Comparison of ENCODE assay signal across 9 cellular contexts in genomic region chr22:19629720-19630419, GRCh38.
A peak's percentile ranks its signal among the peaks of the same experiment; 100 is the strongest.
DNase-seq lines count a peak whose midpoint lies in the region; ATAC-seq and TF ChIP-seq lines count a peak whose summit lies in the region.
"Had no signal": no experiment of that assay in that cellular context is flagged by ENCODE, and none has a peak within 500 bp of the region (broad histone marks: within the 10 kb centered on the region; RNA-seq: fewer than 3 reads in every experiment).

No MANE protein-coding gene starts in this region.

- no peaks in the 10 kb centered on the region for H3K36me3 Mint-ChIP-seq in activated T-cell treated with anti-CD3 and anti-CD28 coated beads, Interleukin-2, amount 50 U/mL, for 24 hours (ENCODE audit: low read depth)
- H3K36me3 Mint-ChIP-seq: activated naive CD8-positive, alpha-beta T cell had no signal

- peaks cover 8% of the 10 kb centered on the region for H3K27me3 Mint-ChIP-seq in activated T-cell treated with anti-CD3 and anti-CD28 coated beads, Interleukin-2, amount 50 U/mL, for 24 hours
- H3K27me3 Mint-ChIP-seq: activated naive CD8-positive, alpha-beta T cell had no signal

- H3K27me3 ChIP-seq in HUES64 (ENCODE audit: insufficient read depth, low read length): no peaks in the 10 kb centered on the region
- peaks cover 3% of the 10 kb centered on the region for H3K27me3 ChIP-seq in fibroblast of lung (ENCODE audit: control insufficient read depth, insufficient read depth, low read length)
- H3K27me3 ChIP-seq in neural cell (ENCODE audit: insufficient read depth, low read depth, low read length): no peaks in the 10 kb centered on the region

- H3K9ac ChIP-seq in HUES64 (ENCODE audit: low read depth, low read length): 0 out of 2 replicates have a peak overlapping the region, but pooled peaks have one; percentile 13
- H3K9ac ChIP-seq in fibroblast of lung (ENCODE audit: insufficient read depth, low read length): no peak overlapping the region
- H3K9ac ChIP-seq in neural cell (ENCODE audit: low read length): no peak overlapping the region

- TF ChIP-seq RAD21 in neural cell (conservative IDR thresholded peaks at IDR 0.05): peak; percentile 98

- H3K36me3 ChIP-seq in HUES64 (ENCODE audit: insufficient read depth, low read length): no peaks in the 10 kb centered on the region
- H3K36me3 ChIP-seq in fibroblast of lung (ENCODE audit: control insufficient read depth, insufficient read depth, low read length): no peaks in the 10 kb centered on the region
- no peaks in the 10 kb centered on the region for H3K36me3 ChIP-seq in neural cell (ENCODE audit: insufficient read depth, low read length)

- H3K27ac Mint-ChIP-seq in activated T-cell treated with anti-CD3 and anti-CD28 coated beads, Interleukin-2, amount 50 U/mL, for 24 hours: no peak overlapping the region
- H3K27ac Mint-ChIP-seq: activated naive CD8-positive, alpha-beta T cell had no signal

- H3F3A ChIP-seq in neural cell (ENCODE audit: insufficient read depth, low read length, poor library complexity, severe bottlenecking): no peaks in the 10 kb centered on the region

- H3K4me3 ChIP-seq in HUES64 (ENCODE audit: low read length): no peak overlapping the region
- H3K4me3 ChIP-seq in fibroblast of lung (replicated peaks in 1 of 4; ENCODE audit: control extremely low read depth in 1 of 4, insufficient read depth in 1 of 4, low read depth in 3 of 4, low read length in 4 of 4): no peak overlapping the region
- no peak overlapping the region for H3K4me3 ChIP-seq in neural cell (ENCODE audit: low read length)

- H3K9me3 Mint-ChIP-seq in activated T-cell treated with anti-CD3 and anti-CD28 coated beads, Interleukin-2, amount 50 U/mL, for 24 hours: no peaks in the 10 kb centered on the region

- no peak for TF ChIP-seq EP300 in neural cell (conservative IDR thresholded peaks at IDR 0.05; ENCODE audit: poor library complexity, severe bottlenecking)

- WGBS in HUES64: 23% methylated on average over 11 of the region's 13 CpGs

- in situ Hi-C loops in Caki2 (cut with HindIII; ENCODE audit: low pct_unique_long_range_greater_than_20kb, low sequenced_read_pairs): no loop called here

- H3K4me1 Mint-ChIP-seq in activated T-cell treated with anti-CD3 and anti-CD28 coated beads, Interleukin-2, amount 50 U/mL, for 24 hours (ENCODE audit: low read depth): peaks cover 2% of the 10 kb centered on the region

- ATAC-seq in GM21737 (IDR thresholded peaks at IDR 0.05; ENCODE audit: unreplicated experiment): no peak

- no peak overlapping the region for H3K4me3 Mint-ChIP-seq in activated T-cell treated with anti-CD3 and anti-CD28 coated beads, Interleukin-2, amount 50 U/mL, for 24 hours
- H3K4me3 Mint-ChIP-seq: activated naive CD8-positive, alpha-beta T cell had no signal

- TF ChIP-seq CTCF in fibroblast of lung (conservative IDR thresholded peaks at IDR 0.05 in 1 of 2, IDR thresholded peaks at IDR 0.05 in 1 of 2; ENCODE audit: low read depth in 1 of 2, low read length in 2 of 2): peak; percentile 93 to 95
- TF ChIP-seq CTCF in neural cell (IDR thresholded peaks at IDR 0.05; ENCODE audit: poor library complexity, severe bottlenecking): peak; percentile 96

- no peak overlapping the region for H3K4me2 ChIP-seq in fibroblast of lung (ENCODE audit: extremely low read depth, insufficient read depth, low read length)
- no peak overlapping the region for H3K4me2 ChIP-seq in neural cell (ENCODE audit: low read length)

- DNase-seq in Caki2 (ENCODE audit: low read depth) (peak; percentile 69), OCI-M1 (lab: John Stamatoyannopoulos, UW) (peak; percentile 90), fibroblast of lung (ENCODE audit: low read depth in 2 of 2) (peak; percentile 58 to 76)
- peak; percentile 88 for DNase-seq in activated T-cell treated with anti-CD3 and anti-CD28 coated beads, Interleukin-2, amount 50 U/mL, for 24 hours
- DNase-seq in stimulated activated naive CD4-positive, alpha-beta T cell treated with Interleukin-2 at 50 U/mL for 16 hours (lab: John Stamatoyannopoulos, UW): peak; percentile 79

- H2AFZ ChIP-seq in fibroblast of lung (ENCODE audit: low read length) (no peak overlapping the region), neural cell (ENCODE audit: low read depth, low read length) (peak overlapping the region; percentile 45)

- H3K9me3 ChIP-seq in HUES64 (ENCODE audit: insufficient read depth, low read depth, low read length): no peaks in the 10 kb centered on the region
- no peaks in the 10 kb centered on the region for H3K9me3 ChIP-seq in fibroblast of lung (ENCODE audit: control insufficient read depth, insufficient read depth, low read depth, low read length)
- no peaks in the 10 kb centered on the region for H3K9me3 ChIP-seq in neural cell (ENCODE audit: low read length)

- H3K4me1 ChIP-seq in HUES64 (ENCODE audit: insufficient read depth, low read length) (peaks cover 6% of the 10 kb centered on the region; the same call in 1 of the 2 replicates), fibroblast of lung (ENCODE audit: control insufficient read depth, extremely low read depth, insufficient read depth, low read length) (no peaks in the 10 kb centered on the region)

- H3K79me2 ChIP-seq in fibroblast of lung (ENCODE audit: control insufficient read depth, insufficient read depth, low read length): no peaks in the 10 kb centered on the region
- H3K79me2 ChIP-seq in neural cell (replicated peaks; ENCODE audit: insufficient read depth, low read length): no peaks in the 10 kb centered on the region

- H4K20me1 ChIP-seq in fibroblast of lung (ENCODE audit: control insufficient read depth, extremely low read depth, insufficient read depth, low read length): no peaks in the 10 kb centered on the region
- no peaks in the 10 kb centered on the region for H4K20me1 ChIP-seq in neural cell (ENCODE audit: insufficient read depth)

- H3K9me2 ChIP-seq in neural cell (ENCODE audit: insufficient read depth, low read length): no peaks in the 10 kb centered on the region

- H3K27ac ChIP-seq in HUES64 (ENCODE audit: low read depth, low read length): no peak overlapping the region
- no peak overlapping the region for H3K27ac ChIP-seq in fibroblast of lung (ENCODE audit: insufficient read depth, low read length)
- H3K27ac ChIP-seq in neural cell (ENCODE audit: low read length): no peak overlapping the region

TF ChIP-seq in neural cell, 6 proteins besides CTCF, POLR2A, EP300 and RAD21:
- TF ChIP-seq EZH2 (IDR thresholded peaks at IDR 0.05; ENCODE audit: borderline replicate concordance, insufficient read depth, low read length, poor library complexity, severe bottlenecking) (no peak), TAF1 (IDR thresholded peaks at IDR 0.05; ENCODE audit: low read depth) (no peak), MXI1 (conservative IDR thresholded peaks at IDR 0.05; ENCODE audit: poor library complexity, severe bottlenecking) (peak; percentile 39), POLR2AphosphoS5 (IDR thresholded peaks at IDR 0.05) (no peak), SMC3 (conservative IDR thresholded peaks at IDR 0.05; ENCODE audit: poor library complexity) (peak; percentile 93), REST (IDR thresholded peaks at IDR 0.05; ENCODE audit: borderline replicate concordance) (no peak)
